ENCODE assay signal across 1 cellular context in genomic region chr12:57086951-57087688, GRCh38.
A peak's percentile ranks its signal among the peaks of the same experiment; 100 is the strongest.
TF ChIP-seq lines count a peak whose summit lies in the region.

No MANE protein-coding gene starts in this region.

TF ChIP-seq in H1, 55 proteins besides CTCF, POLR2A, EP300 and RAD21:
- TF ChIP-seq SIN3A (conservative IDR thresholded peaks at IDR 0.05 in 1 of 2, IDR thresholded peaks at IDR 0.05 in 1 of 2; ENCODE audit: low read depth in 1 of 2, low read length in 2 of 2) (peak in 1 of 2 experiments; percentile 15; a peak in 1 of 4 replicates), ASH2L (IDR thresholded peaks at IDR 0.05; ENCODE audit: low read length) (no peak), SAP30 (IDR thresholded peaks at IDR 0.05; ENCODE audit: insufficient read depth, insufficient replicate concordance, low read length) (no peak), RFX5 (IDR thresholded peaks at IDR 0.05; ENCODE audit: borderline replicate concordance, low read depth, low read length) (no peak), CEBPB (IDR thresholded peaks at IDR 0.05; ENCODE audit: low read depth, low read length) (no peak), RXRA (IDR thresholded peaks at IDR 0.05; ENCODE audit: insufficient read depth, low read depth, low read length) (no peak), JUND (IDR thresholded peaks at IDR 0.05; ENCODE audit: low read length) (no peak), SP4 (IDR thresholded peaks at IDR 0.05; ENCODE audit: low read length) (no peak), SP2 (IDR thresholded peaks at IDR 0.05; ENCODE audit: low read length) (no peak), RNF2 (IDR thresholded peaks at IDR 0.05; ENCODE audit: borderline replicate concordance, low read depth, low read length, missing control alignments, poor library complexity, severe bottlenecking) (no peak), FOSL1 (IDR thresholded peaks at IDR 0.05; ENCODE audit: insufficient read depth, low read depth, low read length) (no peak), TEAD4 (IDR thresholded peaks at IDR 0.05; ENCODE audit: low read depth, low read length) (no peak), KDM1A (IDR thresholded peaks at IDR 0.05; ENCODE audit: borderline replicate concordance, low read length) (no peak), USF2 (IDR thresholded peaks at IDR 0.05; ENCODE audit: low read length) (no peak), EZH2 (IDR thresholded peaks at IDR 0.05; ENCODE audit: low read depth, low read length, severe bottlenecking) (no peak), MAX (IDR thresholded peaks at IDR 0.05) (no peak), MAFK (IDR thresholded peaks at IDR 0.05; ENCODE audit: low read depth, low read length) (no peak), ATF2 (IDR thresholded peaks at IDR 0.05; ENCODE audit: low read length) (no peak), E2F6 (IDR thresholded peaks at IDR 0.05) (no peak), CBX8 (IDR thresholded peaks at IDR 0.05; ENCODE audit: borderline replicate concordance, low read depth, low read length) (no peak), TCF12 (IDR thresholded peaks at IDR 0.05; ENCODE audit: low read depth, low read length) (no peak), TBP (IDR thresholded peaks at IDR 0.05; ENCODE audit: low read depth, low read length) (no peak), TAF7 (optimal IDR thresholded peaks at IDR 0.05; ENCODE audit: borderline replicate concordance, low read depth, low read length) (peak; percentile 11), YY1 (IDR thresholded peaks at IDR 0.05; ENCODE audit: low read depth, low read length) (no peak), SRF (IDR thresholded peaks at IDR 0.05; ENCODE audit: low read depth, low read length) (no peak), CHD1 (IDR thresholded peaks at IDR 0.05; ENCODE audit: low read depth, low read length) (no peak), JUN (IDR thresholded peaks at IDR 0.05; ENCODE audit: low read depth, low read length) (no peak), CHD7 (IDR thresholded peaks at IDR 0.05; ENCODE audit: insufficient replicate concordance, low read length) (no peak), HDAC6 (IDR thresholded peaks at IDR 0.05; ENCODE audit: low read depth, low read length) (no peak), RBBP5 (IDR thresholded peaks at IDR 0.05; ENCODE audit: borderline replicate concordance, low read depth, low read length) (0 out of 2 replicates have a peak, but pooled peaks have one; percentile 9), NANOG (IDR thresholded peaks at IDR 0.05; ENCODE audit: insufficient read depth, low read depth, low read length, poor library complexity, severe bottlenecking) (no peak), KDM5A (IDR thresholded peaks at IDR 0.05; ENCODE audit: low read length) (no peak), CBX5 (IDR thresholded peaks at IDR 0.05; ENCODE audit: low read depth, low read length) (no peak), GABPA (IDR thresholded peaks at IDR 0.05; ENCODE audit: borderline replicate concordance, insufficient read depth, low read length) (no peak), SIX5 (IDR thresholded peaks at IDR 0.05; ENCODE audit: low read depth, low read length) (no peak), CTBP2 (IDR thresholded peaks at IDR 0.05; ENCODE audit: borderline replicate concordance, insufficient read depth, insufficient read length, low read length) (no peak), SUZ12 (IDR thresholded peaks at IDR 0.05; ENCODE audit: low read length) (no peak), GTF2F1 (IDR thresholded peaks at IDR 0.05; ENCODE audit: borderline replicate concordance, low read depth, low read length) (no peak), ATF3 (IDR thresholded peaks at IDR 0.05; ENCODE audit: insufficient read depth, low read depth, low read length) (no peak), TAF1 (IDR thresholded peaks at IDR 0.05; ENCODE audit: low read depth, low read length) (peak; percentile 52), NRF1 (IDR thresholded peaks at IDR 0.05; ENCODE audit: low read depth, low read length) (no peak), BACH1 (IDR thresholded peaks at IDR 0.05; ENCODE audit: low read length) (peak; percentile 10; the same call in 1 of the 2 replicates), ZNF274 (IDR thresholded peaks at IDR 0.05; ENCODE audit: borderline replicate concordance, extremely low read depth, low read length) (no peak), PHF8 (conservative IDR thresholded peaks at IDR 0.05; ENCODE audit: low read depth, low read length) (0 out of 2 replicates have a peak, but pooled peaks have one; percentile 29), HDAC2 (IDR thresholded peaks at IDR 0.05; ENCODE audit: borderline replicate concordance in 1 of 2, low read depth in 2 of 2, low read length in 2 of 2) (peak in 1 of 2 experiments; percentile 14; a peak in 2 of 4 replicates), EGR1 (IDR thresholded peaks at IDR 0.05; ENCODE audit: borderline replicate concordance, low read depth, low read length) (peak; percentile 41; the same call in 1 of the 2 replicates), KDM4A (IDR thresholded peaks at IDR 0.05; ENCODE audit: low read depth, low read length, severe bottlenecking) (peak; percentile 54), BRCA1 (IDR thresholded peaks at IDR 0.05; ENCODE audit: low read depth, low read length) (no peak), CREB1 (IDR thresholded peaks at IDR 0.05) (no peak), POU5F1 (IDR thresholded peaks at IDR 0.05; ENCODE audit: low read depth, low read length) (no peak), BCL11A (IDR thresholded peaks at IDR 0.05; ENCODE audit: low read depth in 2 of 2, low read length in 2 of 2) (no peak), SP1 (IDR thresholded peaks at IDR 0.05; ENCODE audit: low read depth, low read length) (no peak), CHD2 (IDR thresholded peaks at IDR 0.05; ENCODE audit: low read length) (no peak), POLR2AphosphoS5 (IDR thresholded peaks at IDR 0.05; ENCODE audit: low read depth, low read length) (no peak), SIRT6 (IDR thresholded peaks at IDR 0.05; ENCODE audit: low read length) (no peak)
